In the genomic region with DNA sequence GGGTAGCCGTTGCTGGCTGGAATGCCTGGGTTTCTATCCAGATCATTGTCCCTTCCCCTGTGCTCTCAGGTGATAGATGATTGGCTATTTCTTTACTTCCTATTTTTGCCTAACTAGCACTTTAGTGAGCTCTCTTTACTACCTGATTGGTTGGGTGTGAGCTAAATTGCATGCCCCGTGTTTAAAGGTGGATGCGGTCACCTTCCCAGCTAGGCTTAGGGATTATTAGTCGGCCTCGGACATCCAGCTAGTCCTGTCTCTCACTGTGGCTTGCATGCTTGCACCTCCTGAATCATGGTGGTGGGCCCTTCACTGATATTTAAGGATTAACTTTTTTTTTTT, we compare ENCODE assay signal across 32 cellular contexts. TPM values are rescaled to one million over a fixed set of nuclear protein-coding genes. Genes with fewer than 3 reads are reported as not detected.
"Had no signal": no experiment of that assay in that cellular context is flagged by ENCODE, and none has a peak within 500 bp of the region (broad histone marks: within the 10 kb centered on the region; RNA-seq: fewer than 3 reads in every experiment).

No MANE protein-coding gene starts in this region.

- H3K9me3 Mint-ChIP-seq: activated naive CD4-positive, alpha-beta T cell treated with anti-CD3 and anti-CD28 coated beads for 36 hours; activated naive CD8-positive, alpha-beta T cell treated with anti-CD3 and anti-CD28 coated beads, Interleukin-2, amount 10 ng/mL, durations not matched to agents 7 days and 5 days; dendritic cell treated with granulocyte-macrophage colony-stimulating factor and Interleukin-4, amounts not matched to agents 40 ng/mL and 50 ng/mL, for 4 days; natural killer cell; stimulated activated naive CD8-positive, alpha-beta T cell treated with anti-CD3 and anti-CD28 coated beads, Interleukin-15, Interleukin-2, amounts not matched to agents 100 ng/mL and 50 ng/mL, for 24 hours; T-helper 2 cell treated with Interferon-gamma antibody and Interleukin-4, amounts not matched to agents 5 μg/mL and 100 μg/mL, for 36 hours had no signal

- H3K27ac Mint-ChIP-seq: activated naive CD4-positive, alpha-beta T cell treated with anti-CD3 and anti-CD28 coated beads for 36 hours; activated naive CD8-positive, alpha-beta T cell treated with anti-CD3 and anti-CD28 coated beads, Interleukin-2, amount 10 ng/mL, durations not matched to agents 7 days and 5 days; dendritic cell treated with granulocyte-macrophage colony-stimulating factor and Interleukin-4, amounts not matched to agents 40 ng/mL and 50 ng/mL, for 4 days; natural killer cell; progenitor cell of endocrine pancreas; stimulated activated naive CD8-positive, alpha-beta T cell treated with anti-CD3 and anti-CD28 coated beads, Interleukin-15, Interleukin-2, amounts not matched to agents 100 ng/mL and 50 ng/mL, for 24 hours; T-helper 2 cell treated with Interferon-gamma antibody and Interleukin-4, amounts not matched to agents 5 μg/mL and 100 μg/mL, for 36 hours had no signal

- H3K9me3 ChIP-seq: ascending aorta, esophagus squamous epithelium, left ventricle myocardium inferior, thyroid gland, upper lobe of left lung had no signal

- DNase-seq: activated CD4-positive, alpha-beta T cell treated with anti-CD3 and anti-CD28 coated beads for 48 hours; activated CD4-positive, alpha-beta T cell treated with anti-CD3 and anti-CD28 coated beads, Interleukin-2, amount 50 U/mL, for 48 hours; activated CD4-positive, CD25-positive, alpha-beta regulatory T cell; activated CD8-positive, alpha-beta memory T cell treated with anti-CD3 and anti-CD28 coated beads for 24 hours; activated effector memory CD4-positive, alpha-beta T cell treated with Interleukin-2 at 50 U/mL for 16 hours; activated naive CD4-positive, alpha-beta T cell treated with anti-CD3 and anti-CD28 coated beads for 36 hours; activated naive CD8-positive, alpha-beta T cell treated with anti-CD3 and anti-CD28 coated beads, Interleukin-2, amount 10 ng/mL, durations not matched to agents 7 days and 5 days; brain microvascular endothelial cell; effector CD4-positive, alpha-beta T cell; esophagus squamous epithelium; foreskin melanocyte; kidney glomerular epithelial cell; left ventricle myocardium inferior; mesendoderm; natural killer cell; stimulated activated CD4-positive, alpha-beta T cell treated with anti-CD3 and anti-CD28 coated beads, Interleukin-12 subunit alpha, Interleukin-12 subunit beta, amount 100 ng/mL, for 4 hours; stimulated activated CD4-positive, alpha-beta T cell treated with anti-CD3 and anti-CD28 coated beads, Interleukin-4, amount 100 ng/mL, for 1 hour; T-helper 1 cell; thyroid gland; upper lobe of left lung had no signal

- H3K27ac ChIP-seq: ascending aorta, brain microvascular endothelial cell, esophagus squamous epithelium, left ventricle myocardium inferior, skin epidermis, thyroid gland, upper lobe of left lung had no signal

- H3K36me3 ChIP-seq: ascending aorta, brain microvascular endothelial cell, esophagus squamous epithelium, left ventricle myocardium inferior, thyroid gland, upper lobe of left lung had no signal

- H3K4me3 Mint-ChIP-seq: activated naive CD4-positive, alpha-beta T cell treated with anti-CD3 and anti-CD28 coated beads for 36 hours; activated naive CD8-positive, alpha-beta T cell treated with anti-CD3 and anti-CD28 coated beads, Interleukin-2, amount 10 ng/mL, durations not matched to agents 7 days and 5 days; dendritic cell treated with granulocyte-macrophage colony-stimulating factor and Interleukin-4, amounts not matched to agents 40 ng/mL and 50 ng/mL, for 4 days; natural killer cell; stimulated activated naive CD8-positive, alpha-beta T cell treated with anti-CD3 and anti-CD28 coated beads, Interleukin-15, Interleukin-2, amounts not matched to agents 100 ng/mL and 50 ng/mL, for 24 hours; T-helper 2 cell treated with Interferon-gamma antibody and Interleukin-4, amounts not matched to agents 5 μg/mL and 100 μg/mL, for 36 hours had no signal

- ATAC-seq: natural killer cell, sciatic nerve had no signal

- H3K4me3 ChIP-seq: ascending aorta, esophagus squamous epithelium, left ventricle myocardium inferior, lung, skin epidermis, thyroid gland, upper lobe of left lung had no signal

- H3K36me3 Mint-ChIP-seq: activated naive CD8-positive, alpha-beta T cell treated with anti-CD3 and anti-CD28 coated beads, Interleukin-2, amount 10 ng/mL, durations not matched to agents 7 days and 5 days; natural killer cell had no signal

- H3K27me3 ChIP-seq: ascending aorta, thyroid gland had no signal

RNA-seq across cellular contexts. Expression of a gene that starts 10.1 kb away (rescaled TPM):
- total RNA-seq: activated naive CD4-positive, alpha-beta T cell treated with anti-CD3 and anti-CD28 coated beads for 36 hours; glomerular endothelial cell; osteocyte; renal cortical epithelial cell; upper lobe of left lung had no signal

RNA-seq across cellular contexts. Expression of a gene that starts 47.7 kb away (rescaled TPM):
- total RNA-seq: activated naive CD4-positive, alpha-beta T cell treated with anti-CD3 and anti-CD28 coated beads for 36 hours; activated naive CD8-positive, alpha-beta T cell treated with anti-CD3 and anti-CD28 coated beads, Interleukin-2, amount 10 ng/mL, durations not matched to agents 7 days and 5 days; mononuclear cell; natural killer cell had no signal
